ENCODE assay signal across 9 cellular contexts in genomic region chr22:29820941-29821789, GRCh38. TPM values are rescaled to one million over a fixed set of nuclear protein-coding genes. Genes with fewer than 3 reads are reported as not detected.
DNase-seq lines count a peak whose midpoint lies in the region; ATAC-seq and TF ChIP-seq lines count a peak whose summit lies in the region.
"Had no signal": no experiment of that assay in that cellular context is flagged by ENCODE, and none has a peak within 500 bp of the region (broad histone marks: within the 10 kb centered on the region; RNA-seq: fewer than 3 reads in every experiment).

No MANE protein-coding gene starts in this region.

- DNase-seq in Caki2 (ENCODE audit: low read depth) (peak; percentile 95), NAMALWA (ENCODE audit: low spot score) (peak; percentile 25), fibroblast of gingiva (ENCODE audit: low read depth) (peak; percentile 66), prostate gland (ENCODE audit: low spot score) (peak; percentile 83)
- peak; percentile 64 for DNase-seq in T-helper 2 cell treated with Interferon-gamma antibody and Interleukin-4, amounts not matched to agents 5 μg/mL and 100 μg/mL, for 36 hours (ENCODE audit: low spot score)
- no peak for DNase-seq in stimulated activated naive CD4-positive, alpha-beta T cell (lab: John Stamatoyannopoulos, UW)

- H3K9me3 ChIP-seq in prostate gland = no peaks in the 10 kb centered on the region

- no peak for TF ChIP-seq POLR2A in prostate gland (IDR thresholded peaks at IDR 0.05)

- WGBS in prostate gland = 43% methylated on average over 12 of the region's 12 CpGs

- H3K27ac Mint-ChIP-seq in T-helper 2 cell treated with Interferon-gamma antibody and Interleukin-4, amounts not matched to agents 5 μg/mL and 100 μg/mL, for 36 hours = peak overlapping the region; percentile 87

- H3K9me3 Mint-ChIP-seq in T-helper 2 cell treated with Interferon-gamma antibody and Interleukin-4, amounts not matched to agents 5 μg/mL and 100 μg/mL, for 36 hours = no peaks in the 10 kb centered on the region

- peak; percentile 62 for ATAC-seq in GM21526 (IDR thresholded peaks at IDR 0.05; ENCODE audit: low FRiP score, unreplicated experiment)
- no peak for ATAC-seq in GM19035 (IDR thresholded peaks at IDR 0.05; ENCODE audit: unreplicated experiment)

- no peak overlapping the region for H3K4me3 Mint-ChIP-seq in T-helper 2 cell treated with Interferon-gamma antibody and Interleukin-4, amounts not matched to agents 5 μg/mL and 100 μg/mL, for 36 hours

- H3K36me3 ChIP-seq in prostate gland = no peaks in the 10 kb centered on the region

- H3K4me3 ChIP-seq in prostate gland = no peak overlapping the region

- TF ChIP-seq CTCF in prostate gland (IDR thresholded peaks at IDR 0.05) = no peak

- peaks cover 62% of the 10 kb centered on the region for H3K36me3 Mint-ChIP-seq in T-helper 2 cell treated with Interferon-gamma antibody and Interleukin-4, amounts not matched to agents 5 μg/mL and 100 μg/mL, for 36 hours (ENCODE audit: low read depth)

- in situ Hi-C loops in Caki2 (cut with HindIII; ENCODE audit: low pct_unique_long_range_greater_than_20kb, low sequenced_read_pairs) = no loop called here

- no peaks in the 10 kb centered on the region for H3K27me3 Mint-ChIP-seq in T-helper 2 cell treated with Interferon-gamma antibody and Interleukin-4, amounts not matched to agents 5 μg/mL and 100 μg/mL, for 36 hours (ENCODE audit: low read depth)

- intact Hi-C loops in prostate gland (cut with DNase I) = no loop called here

- H3K4me1 Mint-ChIP-seq in T-helper 2 cell treated with Interferon-gamma antibody and Interleukin-4, amounts not matched to agents 5 μg/mL and 100 μg/mL, for 36 hours (ENCODE audit: low read depth) = peaks cover 13% of the 10 kb centered on the region

- no peaks in the 10 kb centered on the region for H3K4me1 ChIP-seq in prostate gland (replicated peaks)

- no peaks in the 10 kb centered on the region for H3K27me3 ChIP-seq in prostate gland (replicated peaks; ENCODE audit: insufficient read depth)

- peak overlapping the region; percentile 5 to 8 for H3K27ac ChIP-seq in prostate gland
- H3K27ac ChIP-seq: KMS-11 had no signal

RNA-seq across cellular contexts. Expression of gene ASCC2, which starts 16.9 kb away (rescaled TPM):
- 20.9 and 23.7 TPM in 2 replicates for total RNA-seq in Caki2 (2014; rRNA removed; shearing (Covaris generic); ENCODE audit: low replicate concordance)
- total RNA-seq in prostate gland = 10 to 100 TPM; 42.5 to 82.6 TPM

RNA-seq across cellular contexts. Expression of gene UQCR10, which starts 54.0 kb away (rescaled TPM):
- total RNA-seq in Caki2 (2014; rRNA removed; shearing (Covaris generic); ENCODE audit: low replicate concordance) = 110 and 135 TPM in 2 replicates
- 100 to 1,000 TPM in 1 of 2 donors, 10 to 100 TPM in 1; 92.8 to 124 TPM for total RNA-seq in prostate gland

RNA-seq across cellular contexts. Expression of gene ZMAT5, which starts 54.4 kb away (rescaled TPM):
- total RNA-seq in Caki2 (2014; rRNA removed; shearing (Covaris generic); ENCODE audit: low replicate concordance) = 31.4 and 78.5 TPM in 2 replicates
- total RNA-seq in prostate gland = 10 to 100 TPM; 32.9 to 33.5 TPM

Comparison
In these comparisons a context has a peak if more than half of its experiments do, and no peak if none do; other contexts are left out.
1. DNase-seq: peak in Caki2 (single experiment), NAMALWA (single experiment), T-helper 2 cell treated with Interferon-gamma antibody and Interleukin-4, amounts not matched to agents 5 μg/mL and 100 μg/mL, for 36 hours (single experiment), fibroblast of gingiva (single experiment) and prostate gland (single experiment); none in stimulated activated naive CD4-positive, alpha-beta T cell (0 of 6).